In the genomic region with DNA sequence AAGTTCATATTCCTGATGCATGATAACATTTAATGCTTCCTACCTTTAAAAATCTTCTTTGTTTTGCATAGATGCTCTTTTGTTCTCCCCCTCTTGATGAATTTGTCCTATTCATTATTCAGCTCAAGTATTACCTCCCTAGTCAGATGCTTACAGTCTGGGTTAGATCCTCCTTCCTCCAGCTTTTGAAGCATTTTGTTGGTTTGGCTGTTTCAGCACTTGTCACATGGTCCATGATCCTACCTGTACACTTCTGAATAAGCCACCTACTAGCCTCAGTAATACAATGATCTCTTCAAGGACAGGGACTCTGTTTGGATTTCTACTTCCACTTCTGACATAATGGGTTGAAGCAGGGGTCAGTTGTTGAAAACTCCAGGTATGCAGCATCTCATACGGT, we compare ENCODE assay signal across 22 cellular contexts.
"Had no signal": no experiment of that assay in that cellular context is flagged by ENCODE, and none has a peak within 500 bp of the region (broad histone marks: within the 10 kb centered on the region; RNA-seq: fewer than 3 reads in every experiment).

No MANE protein-coding gene starts in this region.

- H3K4me1 ChIP-seq: body of pancreas, prostate gland, tibial nerve, vagina had no signal

- H3K27ac ChIP-seq: body of pancreas, coronary artery, esophagus squamous epithelium, prostate gland, skin epidermis, tibial nerve, vagina had no signal

- H3K4me3 ChIP-seq: body of pancreas, coronary artery, esophagus squamous epithelium, prostate gland, skin epidermis, tibial nerve, vagina had no signal

- DNase-seq: activated CD8-positive, alpha-beta memory T cell treated with anti-CD3 and anti-CD28 coated beads for 24 hours; activated naive CD4-positive, alpha-beta T cell treated with anti-CD3 and anti-CD28 coated beads, Interleukin-2, amount 50 U/mL, for 16 hours; activated T-cell treated with anti-CD3 and anti-CD28 coated beads for 4 hours; amygdala; body of pancreas; caudate nucleus; esophagus squamous epithelium; foreskin fibroblast; hippocampal formation; left ventricle myocardium superior; right cardiac atrium; stimulated activated CD4-positive, alpha-beta T cell treated with anti-CD3 and anti-CD28 coated beads, Interleukin-15, amount 100 ng/mL, for 24 hours; stimulated activated CD4-positive, alpha-beta T cell treated with anti-CD3 and anti-CD28 coated beads, Interleukin-4, amount 100 ng/mL, for 1 hour; stimulated activated naive CD4-positive, alpha-beta T cell; substantia nigra had no signal

- H3K9me3 ChIP-seq: body of pancreas, esophagus squamous epithelium, prostate gland, tibial nerve, vagina had no signal

- H3K27ac Mint-ChIP-seq: activated T-helper 17 cell treated with anti-CD3 and anti-CD28 coated beads, Interleukin-2, amount 50 U/mL, for 72 hours had no signal

- H3K9me3 Mint-ChIP-seq: activated T-helper 17 cell treated with anti-CD3 and anti-CD28 coated beads, Interleukin-2, amount 50 U/mL, for 72 hours; neural crest cell had no signal

- H3K4me3 Mint-ChIP-seq: activated T-helper 17 cell treated with anti-CD3 and anti-CD28 coated beads, Interleukin-2, amount 50 U/mL, for 72 hours; neural crest cell had no signal

- H3K4me1 Mint-ChIP-seq: activated T-helper 17 cell treated with anti-CD3 and anti-CD28 coated beads, Interleukin-2, amount 50 U/mL, for 72 hours had no signal

- H3K27me3 Mint-ChIP-seq: activated T-helper 17 cell treated with anti-CD3 and anti-CD28 coated beads, Interleukin-2, amount 50 U/mL, for 72 hours had no signal

- H3K27me3 ChIP-seq: body of pancreas, esophagus squamous epithelium, tibial nerve, vagina had no signal

- ATAC-seq: activated T-helper 17 cell treated with anti-CD3 and anti-CD28 coated beads, Interleukin-2, amount 50 U/mL, for 72 hours; body of pancreas; left ventricle myocardium superior; right cardiac atrium had no signal

- H3K36me3 ChIP-seq: esophagus squamous epithelium, prostate gland, tibial nerve, vagina had no signal
